Comparison of ENCODE assay signal across 14 cellular contexts in genomic region chr10:80429521-80429966, GRCh38. TPM values are rescaled to one million over a fixed set of nuclear protein-coding genes. Genes with fewer than 3 reads are reported as not detected.
A peak's percentile ranks its signal among the peaks of the same experiment; 100 is the strongest.
DNase-seq lines count a peak whose midpoint lies in the region; ATAC-seq and TF ChIP-seq lines count a peak whose summit lies in the region.
"Had no signal": no experiment of that assay in that cellular context is flagged by ENCODE, and none has a peak within 500 bp of the region (broad histone marks: within the 10 kb centered on the region; RNA-seq: fewer than 3 reads in every experiment).

No MANE protein-coding gene starts in this region.

- peak overlapping the region; percentile 49 for H3K27ac ChIP-seq in subcutaneous abdominal adipose tissue (ENCODE audit: low read depth, low read length)
- H3K27ac ChIP-seq in dorsolateral prefrontal cortex: no peak overlapping the region
- H3K27ac ChIP-seq: heart left ventricle, SK-N-MC had no signal

- H3K4me1 ChIP-seq in subcutaneous abdominal adipose tissue (ENCODE audit: control insufficient read depth in 5 of 5, insufficient read depth in 5 of 5, low read length in 5 of 5): peaks cover 0 to 3% (median 0%) of the 10 kb centered on the region in 5 donors
- H3K4me1 ChIP-seq: heart left ventricle had no signal

- H3K9ac ChIP-seq in subcutaneous abdominal adipose tissue (ENCODE audit: low read length in 5 of 5): no peak overlapping the region

- H3K27me3 ChIP-seq in subcutaneous abdominal adipose tissue (ENCODE audit: control insufficient read depth in 5 of 5, insufficient read depth in 4 of 5, low read length in 5 of 5): no peaks in the 10 kb centered on the region
- H3K27me3 ChIP-seq in dorsolateral prefrontal cortex: no peaks in the 10 kb centered on the region
- H3K27me3 ChIP-seq: heart left ventricle had no signal

- H3K36me3 ChIP-seq in subcutaneous abdominal adipose tissue (ENCODE audit: control insufficient read depth in 5 of 5, insufficient read depth in 5 of 5, low read length in 5 of 5): peaks cover 29 to 92% (median 75%) of the 10 kb centered on the region in 5 donors

- TF ChIP-seq CTCF in fibroblast of mammary gland (conservative IDR thresholded peaks at IDR 0.05; ENCODE audit: control insufficient read depth, insufficient read depth, low read depth, low read length): no peak
- TF ChIP-seq CTCF in dorsolateral prefrontal cortex (IDR thresholded peaks at IDR 0.05 in 54 of 56, conservative IDR thresholded peaks at IDR 0.05 in 2 of 56; ENCODE audit: low read depth in 1 of 56, partially characterized antibody in 56 of 56): no peak

- ATAC-seq in GM18870 (IDR thresholded peaks at IDR 0.05; ENCODE audit: unreplicated experiment) (no peak), HG02798 (IDR thresholded peaks at IDR 0.05; ENCODE audit: poor library complexity, unreplicated experiment) (no peak)
- ATAC-seq: K562 had no signal

- intact Hi-C loops in dorsolateral prefrontal cortex (cut with DNase I): no loop called here

- no peak overlapping the region for H3K4me3 ChIP-seq in fibroblast of mammary gland (ENCODE audit: control insufficient read depth, low read depth, low read length)
- H3K4me3 ChIP-seq in subcutaneous abdominal adipose tissue (ENCODE audit: low read depth in 1 of 5, low read length in 5 of 5): no peak overlapping the region
- H3K4me3 ChIP-seq in dorsolateral prefrontal cortex: no peak overlapping the region
- H3K4me3 ChIP-seq: heart left ventricle, K562, SK-N-MC had no signal

- no peaks in the 10 kb centered on the region for H3K9me3 ChIP-seq in subcutaneous abdominal adipose tissue (ENCODE audit: control insufficient read depth in 5 of 5, low read length in 5 of 5)
- H3K9me3 ChIP-seq: heart left ventricle had no signal

- DNase-seq in DMS53 (lab: John Stamatoyannopoulos, UW) (peak; percentile 50), DMS53 treated with DMSO at 0.1 percent for 48 hours (lab: John Stamatoyannopoulos, UW; ENCODE audit: unreplicated experiment) (no peak), RPMI7951 (ENCODE audit: low read depth) (peak; percentile 55), fibroblast of mammary gland (ENCODE audit: low read depth) (peak; percentile 29), dorsolateral prefrontal cortex (no peak)
- DNase-seq: activated CD4-positive, alpha-beta T cell treated with anti-CD3 and anti-CD28 coated beads, Interleukin-2, amount 10 ng/mL, durations not matched to agents 24 days and 14 days; activated naive CD4-positive, alpha-beta T cell; heart left ventricle; NCI-H345 had no signal

RNA-seq across cellular contexts. Expression of gene PRXL2A, which starts 21.2 kb away (rescaled TPM):
- total RNA-seq in RPMI7951 (2014; rRNA removed; shearing (Covaris generic)): 13.2 and 13.6 TPM in 2 replicates
- 100 to 1,000 TPM in 119 of 120 experiments, 10 to 100 TPM in 1; 98.4 to 283 (median 185) TPM for total RNA-seq in dorsolateral prefrontal cortex

RNA-seq across cellular contexts. Expression of gene TSPAN14, which starts 24.6 kb away (rescaled TPM):
- 56.4 and 67.0 TPM in 2 replicates for total RNA-seq in RPMI7951 (2014; rRNA removed; shearing (Covaris generic))
- total RNA-seq in dorsolateral prefrontal cortex: 10 to 100 TPM; 40.9 to 83.1 (median 60.2) TPM

Comparison
In these comparisons a context has a peak if more than half of its experiments do, and no peak if none do; other contexts are left out.
1. DNase-seq: peak in DMS53 (single experiment), RPMI7951 (single experiment) and fibroblast of mammary gland (single experiment); none in DMS53 treated with DMSO at 0.1 percent for 48 hours (single experiment) and dorsolateral prefrontal cortex (0 of 10).